Comparison of ENCODE assay signal across 22 cellular contexts in genomic region chr1:6249732-6250689, GRCh38. TPM values are rescaled to one million over a fixed set of nuclear protein-coding genes. Genes with fewer than 3 reads are reported as not detected.
DNase-seq lines count a peak whose midpoint lies in the region; TF ChIP-seq lines count a peak whose summit lies in the region.
"Had no signal": no experiment of that assay in that cellular context is flagged by ENCODE, and none has a peak within 500 bp of the region (broad histone marks: within the 10 kb centered on the region; RNA-seq: fewer than 3 reads in every experiment).

No MANE protein-coding gene starts in this region.

- H3K4me1 ChIP-seq in HUES6 (ENCODE audit: control insufficient read depth, insufficient read depth, low read length): peaks cover 9% of the 10 kb centered on the region

- DNase-seq in DMS 273 (lab: John Stamatoyannopoulos, UW; ENCODE audit: unreplicated experiment) (peak; percentile 69), DMS 273 treated with DMSO at 0.1 percent for 48 hours (lab: John Stamatoyannopoulos, UW) (no peak), glutamatergic neuron (no peak), neural crest cell (ENCODE audit: low read depth, low spot score) (no peak), LoVo (ENCODE audit: low spot score) (no peak)
- no peak for DNase-seq in activated CD8-positive, alpha-beta memory T cell treated with anti-CD3 and anti-CD28 coated beads, Interleukin-2, amount 50 U/mL, for 48 hours
- DNase-seq in activated effector memory CD4-positive, alpha-beta T cell treated with Interleukin-2 at 50 U/mL for 16 hours: no peak
- DNase-seq: 8988T; anterior cingulate cortex; CD4-positive, alpha-beta T cell; naive B cell; NCI-H2081 had no signal

- H3K4me1 Mint-ChIP-seq in glutamatergic neuron (ENCODE audit: low read depth, unreplicated experiment) (peaks cover 5% of the 10 kb centered on the region), neural crest cell (peaks cover 15% of the 10 kb centered on the region)

- H3K27me3 Mint-ChIP-seq in glutamatergic neuron (ENCODE audit: unreplicated experiment) (peaks cover 28% of the 10 kb centered on the region), neural crest cell (ENCODE audit: low read depth) (peaks cover 58% of the 10 kb centered on the region)

- peaks cover 74% of the 10 kb centered on the region for H3K27me3 ChIP-seq in HUES6 (ENCODE audit: control insufficient read depth, insufficient read depth, low read length)

- H3K9me3 ChIP-seq in HUES6 (ENCODE audit: control insufficient read depth, insufficient read depth, low read depth, low read length): no peaks in the 10 kb centered on the region
- H3K9me3 ChIP-seq: left ventricle myocardium inferior, SJSA1 had no signal

- H3K4me3 ChIP-seq in HUES6 (ENCODE audit: low read depth, low read length): peak overlapping the region; percentile 24
- H3K4me3 ChIP-seq: SJSA1 had no signal

- H3K9me3 Mint-ChIP-seq in glutamatergic neuron (ENCODE audit: unreplicated experiment): peaks cover 19% of the 10 kb centered on the region
- H3K9me3 Mint-ChIP-seq in neural crest cell: no peaks in the 10 kb centered on the region
- H3K9me3 Mint-ChIP-seq: activated T-helper 2 cell treated with anti-CD3 and anti-CD28 coated beads, Interferon-gamma antibody, Interleukin-2, Interleukin-4, amounts not matched to agents 10 μg/mL and 5 μg/mL and 100 μg/mL, durations not matched to agents 14 hours and 24 hours and 36 hours; CD4-positive, alpha-beta T cell had no signal

- TF ChIP-seq CTCF in glutamatergic neuron (IDR thresholded peaks at IDR 0.05; ENCODE audit: partially characterized antibody, unreplicated experiment) (no peak), neural crest cell (conservative IDR thresholded peaks at IDR 0.05) (no peak)

- peak overlapping the region; percentile 49 for H3K4me3 Mint-ChIP-seq in glutamatergic neuron (ENCODE audit: unreplicated experiment)
- peak overlapping the region; percentile 59 for H3K4me3 Mint-ChIP-seq in neural crest cell
- H3K4me3 Mint-ChIP-seq: CD4-positive, alpha-beta T cell had no signal

- H3K36me3 Mint-ChIP-seq in glutamatergic neuron (ENCODE audit: unreplicated experiment): no peaks in the 10 kb centered on the region
- H3K36me3 Mint-ChIP-seq in neural crest cell (ENCODE audit: low read depth): no peaks in the 10 kb centered on the region
- H3K36me3 Mint-ChIP-seq: naive B cell had no signal

- no peak overlapping the region for H3K9ac ChIP-seq in HUES6 (ENCODE audit: low read length)

- H3K27ac ChIP-seq in HUES6 (ENCODE audit: low read depth, low read length): no peak overlapping the region
- H3K27ac ChIP-seq: epithelial cell of prostate, HL-60, left ventricle myocardium inferior, SJSA1 had no signal

- H3K36me3 ChIP-seq in HUES6 (ENCODE audit: control insufficient read depth, insufficient read depth, low read length): no peaks in the 10 kb centered on the region
- H3K36me3 ChIP-seq: SJSA1 had no signal

- no peak overlapping the region for H3K27ac Mint-ChIP-seq in glutamatergic neuron (ENCODE audit: unreplicated experiment)
- H3K27ac Mint-ChIP-seq in neural crest cell (ENCODE audit: unreplicated experiment): no peak overlapping the region
- H3K27ac Mint-ChIP-seq: activated T-helper 2 cell treated with anti-CD3 and anti-CD28 coated beads, Interferon-gamma antibody, Interleukin-2, Interleukin-4, amounts not matched to agents 10 μg/mL and 5 μg/mL and 100 μg/mL, durations not matched to agents 14 hours and 24 hours and 36 hours; CD4-positive, alpha-beta T cell; naive B cell had no signal

RNA-seq across cellular contexts. Expression of gene HES3, which starts 6.0 kb away (rescaled TPM):
- total RNA-seq in glutamatergic neuron (ENCODE audit: unreplicated experiment) (0.66 TPM), neural crest cell (23.6 and 25.2 TPM in 2 replicates)
- total RNA-seq: activated T-helper 2 cell treated with anti-CD3 and anti-CD28 coated beads, Interferon-gamma antibody, Interleukin-2, Interleukin-4, amounts not matched to agents 10 μg/mL and 5 μg/mL and 100 μg/mL, durations not matched to agents 14 hours and 24 hours and 36 hours; CD4-positive, alpha-beta T cell; G401; glomerular endothelial cell; left ventricle myocardium inferior; renal cortical epithelial cell; SJSA1; temporal lobe had no signal

RNA-seq across cellular contexts. Expression of gene GPR153, which starts 10.9 kb away (rescaled TPM):
- total RNA-seq in glutamatergic neuron (ENCODE audit: unreplicated experiment) (174 TPM), neural crest cell (28.1 and 28.7 TPM in 2 replicates)

RNA-seq across cellular contexts. Expression of gene ICMT, which starts 14.2 kb away (rescaled TPM):
- total RNA-seq in glutamatergic neuron (ENCODE audit: unreplicated experiment) (55.5 TPM), neural crest cell (85.4 and 92.8 TPM in 2 replicates)

RNA-seq across cellular contexts. Expression of gene RNF207, which starts 44.1 kb away (rescaled TPM):
- total RNA-seq in glutamatergic neuron (ENCODE audit: unreplicated experiment) (5.6 TPM), neural crest cell (3.8 and 4.9 TPM in 2 replicates)

RNA-seq across cellular contexts. Expression of gene RPL22, which starts 50.6 kb away (rescaled TPM):
- total RNA-seq in glutamatergic neuron (ENCODE audit: unreplicated experiment) (275 TPM), neural crest cell (479 and 516 TPM in 2 replicates)

Comparison
In these comparisons a context has a peak if more than half of its experiments do, and no peak if none do; other contexts are left out.
1. RNA of gene HES3, which starts 6.0 kb away (total RNA-seq): 23.6 to 25.2 TPM in neural crest cell; 0.66 TPM in glutamatergic neuron (single experiment); every median in the first group is over 10 times any median in the second.